Comparison of ENCODE assay signal across 26 cellular contexts in the genomic region with DNA sequence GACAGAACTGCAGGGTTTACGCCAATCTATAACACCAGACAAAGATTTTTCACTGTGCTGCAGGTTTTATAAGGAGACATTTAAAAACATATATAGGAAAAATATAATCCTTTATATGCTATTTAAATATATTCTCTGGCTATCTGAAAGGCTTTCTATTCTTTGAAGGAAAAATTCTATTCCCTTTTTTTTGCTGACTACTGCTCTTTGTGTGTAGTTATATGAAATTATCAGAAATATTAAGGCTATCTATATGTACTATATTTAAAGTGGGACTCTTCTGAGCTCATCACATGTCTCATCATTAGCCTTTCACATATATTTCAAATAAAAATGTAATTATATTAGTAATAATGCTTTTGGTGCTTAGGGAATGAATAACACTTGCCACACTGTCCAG.
"Had no signal": no experiment of that assay in that cellular context is flagged by ENCODE, and none has a peak within 500 bp of the region (broad histone marks: within the 10 kb centered on the region; RNA-seq: fewer than 3 reads in every experiment).

No MANE protein-coding gene starts in this region.

- H3K36me3 ChIP-seq: colonic mucosa, gastrocnemius medialis, lower lobe of right lung, neutrophil, pancreas, stomach, tibial artery had no signal

- ATAC-seq: esophagus mucosa; gastrocnemius medialis; left ventricle myocardium superior; lower lobe of right lung; naive thymus-derived CD8-positive, alpha-beta T cell; pancreas; sciatic nerve; stimulated activated effector memory CD8-positive, alpha-beta T cell treated with anti-CD3 and anti-CD28 coated beads, Interleukin-12 subunit alpha, Interleukin-12 subunit beta, amount 100 ng/mL, for 72 hours had no signal

- H3K27me3 ChIP-seq: colonic mucosa, gastrocnemius medialis, neutrophil, pancreas, stomach, testis, tibial artery had no signal

- H3K27ac Mint-ChIP-seq: dendritic cell treated with granulocyte-macrophage colony-stimulating factor and Interleukin-4, amounts not matched to agents 40 ng/mL and 50 ng/mL, for 4 days; endodermal cell; naive thymus-derived CD8-positive, alpha-beta T cell; nephron progenitor cell; stimulated activated effector memory CD8-positive, alpha-beta T cell treated with anti-CD3 and anti-CD28 coated beads, Interleukin-12 subunit alpha, Interleukin-12 subunit beta, amount 100 ng/mL, for 72 hours; type B pancreatic cell had no signal

- DNase-seq: colonic mucosa; effector CD8-positive, alpha-beta T cell; endodermal cell; foreskin fibroblast; gastrocnemius medialis; head of caudate nucleus; left ventricle myocardium superior; lower lobe of right lung; naive thymus-derived CD8-positive, alpha-beta T cell; nephron progenitor cell; pancreas; retina; stimulated activated CD4-positive, alpha-beta T cell treated with anti-CD3 and anti-CD28 coated beads, Interleukin-2, amount 100 ng/mL, for 24 hours; stimulated activated CD4-positive, alpha-beta T cell treated with anti-CD3 and anti-CD28 coated beads, Interleukin-4, amount 100 ng/mL, for 24 hours; stimulated activated naive CD4-positive, alpha-beta T cell treated with Interleukin-2 at 50 U/mL for 16 hours; stomach; testis; tibial artery had no signal

- H3K4me3 ChIP-seq: colonic mucosa, gastrocnemius medialis, lower lobe of right lung, pancreas, stomach, testis, tibial artery had no signal

- H3K36me3 Mint-ChIP-seq: naive thymus-derived CD8-positive, alpha-beta T cell; stimulated activated effector memory CD8-positive, alpha-beta T cell treated with anti-CD3 and anti-CD28 coated beads, Interleukin-12 subunit alpha, Interleukin-12 subunit beta, amount 100 ng/mL, for 72 hours had no signal

- H3K9me3 ChIP-seq: colonic mucosa, gastrocnemius medialis, lower lobe of right lung, neutrophil, pancreas, testis, tibial artery had no signal

- H3K4me1 Mint-ChIP-seq: nephron progenitor cell; stimulated activated effector memory CD8-positive, alpha-beta T cell treated with anti-CD3 and anti-CD28 coated beads, Interleukin-12 subunit alpha, Interleukin-12 subunit beta, amount 100 ng/mL, for 72 hours had no signal

- H3K27me3 Mint-ChIP-seq: dendritic cell treated with granulocyte-macrophage colony-stimulating factor and Interleukin-4, amounts not matched to agents 40 ng/mL and 50 ng/mL, for 4 days; naive thymus-derived CD8-positive, alpha-beta T cell; type B pancreatic cell had no signal

- H3K4me3 Mint-ChIP-seq: dendritic cell treated with granulocyte-macrophage colony-stimulating factor and Interleukin-4, amounts not matched to agents 40 ng/mL and 50 ng/mL, for 4 days; endodermal cell; naive thymus-derived CD8-positive, alpha-beta T cell; nephron progenitor cell; stimulated activated effector memory CD8-positive, alpha-beta T cell treated with anti-CD3 and anti-CD28 coated beads, Interleukin-12 subunit alpha, Interleukin-12 subunit beta, amount 100 ng/mL, for 72 hours; type B pancreatic cell had no signal

- H3K27ac ChIP-seq: colonic mucosa, epithelial cell of prostate, gastrocnemius medialis, lower lobe of right lung, neutrophil, pancreas, stomach, testis, tibial artery had no signal

- H3K4me1 ChIP-seq: colonic mucosa, gastrocnemius medialis, lower lobe of right lung, pancreas, stomach, testis, tibial artery had no signal

- FAIRE-seq: keratinocyte, pancreas had no signal

- H3K9me3 Mint-ChIP-seq: nephron progenitor cell had no signal
